In the genomic region with DNA sequence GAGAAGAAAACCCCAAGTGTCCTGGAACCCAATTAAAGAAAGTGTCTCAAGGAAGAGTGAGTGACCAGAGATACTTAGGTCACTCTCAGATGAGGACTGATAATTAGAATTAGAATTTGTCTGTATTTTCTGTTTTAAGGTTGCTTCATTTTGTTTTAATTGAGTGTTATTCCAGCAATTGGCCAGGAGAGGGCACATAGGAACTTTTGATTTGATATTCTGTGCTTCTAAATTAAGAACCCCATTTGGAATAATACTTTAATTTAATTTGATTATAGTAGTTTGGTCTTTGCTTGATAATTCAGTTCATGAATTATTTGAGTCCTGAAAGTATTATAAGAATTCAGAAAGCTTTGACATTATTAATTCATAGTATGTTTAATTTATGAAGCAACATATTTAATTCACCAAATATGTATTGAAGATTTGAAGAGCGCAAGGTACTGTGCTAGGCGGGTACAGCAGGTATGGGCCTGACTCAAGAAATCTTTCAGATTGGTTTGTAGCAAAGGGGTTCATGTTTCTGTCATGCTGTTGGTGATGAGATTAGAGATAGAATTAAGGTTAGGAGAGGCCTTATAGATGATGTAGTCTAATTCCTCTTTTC, we compare ENCODE assay signal across 9 cellular contexts. TPM values are rescaled to one million over a fixed set of nuclear protein-coding genes. Genes with fewer than 3 reads are reported as not detected.
DNase-seq lines count a peak whose midpoint lies in the region; ATAC-seq and TF ChIP-seq lines count a peak whose summit lies in the region.
"Had no signal": no experiment of that assay in that cellular context is flagged by ENCODE, and none has a peak within 500 bp of the region (broad histone marks: within the 10 kb centered on the region; RNA-seq: fewer than 3 reads in every experiment).

No MANE protein-coding gene starts in this region.

- H3K4me1 Mint-ChIP-seq in T-helper 2 cell treated with Interferon-gamma antibody and Interleukin-4, amounts not matched to agents 5 μg/mL and 100 μg/mL, for 36 hours (ENCODE audit: low read depth) = peaks cover 16% of the 10 kb centered on the region

- H3K4me1 ChIP-seq in adrenal gland (replicated peaks in 1 of 2) (peaks cover 11 to 32% of the 10 kb centered on the region in 2 donors), left lung (peaks cover 15 to 46% of the 10 kb centered on the region in 2 donors)

- H3K4me3 Mint-ChIP-seq in T-helper 2 cell treated with Interferon-gamma antibody and Interleukin-4, amounts not matched to agents 5 μg/mL and 100 μg/mL, for 36 hours = no peak overlapping the region
- H3K4me3 Mint-ChIP-seq: central memory CD8-positive, alpha-beta T cell had no signal

- 73 to 95% (median 90%) methylated on average over 2 of the region's 2 CpGs for WGBS in adrenal gland, 4 donors

- no peaks in the 10 kb centered on the region for H3K27me3 Mint-ChIP-seq in T-helper 2 cell treated with Interferon-gamma antibody and Interleukin-4, amounts not matched to agents 5 μg/mL and 100 μg/mL, for 36 hours (ENCODE audit: low read depth)
- H3K27me3 Mint-ChIP-seq: central memory CD8-positive, alpha-beta T cell had no signal

- H3K36me3 ChIP-seq in adrenal gland (replicated peaks in 1 of 2) = no peaks in the 10 kb centered on the region
- H3K36me3 ChIP-seq in left lung = no peaks in the 10 kb centered on the region

- H3K36me3 Mint-ChIP-seq in T-helper 2 cell treated with Interferon-gamma antibody and Interleukin-4, amounts not matched to agents 5 μg/mL and 100 μg/mL, for 36 hours (ENCODE audit: low read depth) = peaks cover 3% of the 10 kb centered on the region

- H3K27ac ChIP-seq in adrenal gland (no peak overlapping the region), left lung (no peak overlapping the region)

- H3K4me3 ChIP-seq in GM12875 (ENCODE audit: low read depth, low read length) (no peak overlapping the region), adrenal gland (no peak overlapping the region), left lung (no peak overlapping the region)

- H3K27ac Mint-ChIP-seq in T-helper 2 cell treated with Interferon-gamma antibody and Interleukin-4, amounts not matched to agents 5 μg/mL and 100 μg/mL, for 36 hours = no peak overlapping the region

- ATAC-seq in left lung = peak; percentile 11
- no peak for ATAC-seq in GM19452 (IDR thresholded peaks at IDR 0.05; ENCODE audit: unreplicated experiment)

- peak; percentile 21 for DNase-seq in AG08396 (ENCODE audit: low spot score)
- no peak for DNase-seq in adrenal gland
- DNase-seq in left lung = no peak
- DNase-seq in T1000 (lab: John Stamatoyannopoulos, UW) = no peak
- no peak for DNase-seq in T-helper 2 cell treated with Interferon-gamma antibody and Interleukin-4, amounts not matched to agents 5 μg/mL and 100 μg/mL, for 36 hours (ENCODE audit: low spot score)
- DNase-seq in SHP77 (lab: John Stamatoyannopoulos, UW) = no peak

- peak; percentile 20; the same call in 1 of the 2 replicates for TF ChIP-seq CTCF in GM12875 (IDR thresholded peaks at IDR 0.05; ENCODE audit: borderline replicate concordance, insufficient read depth, low read depth, low read length)
- TF ChIP-seq CTCF in adrenal gland (IDR thresholded peaks at IDR 0.05) = peak; percentile 35 to 69 (median 52)
- peak; percentile 51 to 53 for TF ChIP-seq CTCF in left lung (IDR thresholded peaks at IDR 0.05)

- no peaks in the 10 kb centered on the region for H3K9me3 Mint-ChIP-seq in T-helper 2 cell treated with Interferon-gamma antibody and Interleukin-4, amounts not matched to agents 5 μg/mL and 100 μg/mL, for 36 hours
- H3K9me3 Mint-ChIP-seq: central memory CD8-positive, alpha-beta T cell had no signal

- intact Hi-C loops in adrenal gland (cut with DNase I) = loop anchor here in 1 of 2 donors (10.0 kb wide), 1 partner anchor 199 kb away; no protein-coding TSS in a partner anchor
- intact Hi-C loops in left lung (cut with DNase I) = no loop called here

- no peaks in the 10 kb centered on the region for H3K27me3 ChIP-seq in adrenal gland
- no peaks in the 10 kb centered on the region for H3K27me3 ChIP-seq in left lung

- H3K9me3 ChIP-seq in adrenal gland (replicated peaks in 1 of 3) (no peaks in the 10 kb centered on the region), left lung (no peaks in the 10 kb centered on the region)

- no peak for TF ChIP-seq POLR2A in adrenal gland (IDR thresholded peaks at IDR 0.05)

RNA-seq across cellular contexts. Expression of a gene that starts 4.9 kb away (rescaled TPM):
- 10 to 100 TPM; 12.6 to 65.2 (median 45.7) TPM for total RNA-seq in adrenal gland
- polyA plus RNA-seq in adrenal gland = 100 to 1,000 TPM in 2 of 3 donors, 10 to 100 TPM in 1; 98.0 to 129 (median 103) TPM
- 10 to 100 TPM; 33.8 to 38.4 TPM for total RNA-seq in left lung

RNA-seq across cellular contexts. Expression of a gene that starts 7.8 kb away (rescaled TPM):
- total RNA-seq in adrenal gland = 10 to 100 TPM in 7 of 8 donors, 1 to 10 TPM in 1; 9.4 to 19.2 (median 13.9) TPM
- 10 to 100 TPM in 1 of 3 donors, 1 to 10 TPM in 2; 3.2 to 12.9 (median 3.9) TPM for polyA plus RNA-seq in adrenal gland
- 10 to 100 TPM; 10.2 to 13.1 TPM for total RNA-seq in left lung
